ENCODE assay signal across 20 cellular contexts in the genomic region with DNA sequence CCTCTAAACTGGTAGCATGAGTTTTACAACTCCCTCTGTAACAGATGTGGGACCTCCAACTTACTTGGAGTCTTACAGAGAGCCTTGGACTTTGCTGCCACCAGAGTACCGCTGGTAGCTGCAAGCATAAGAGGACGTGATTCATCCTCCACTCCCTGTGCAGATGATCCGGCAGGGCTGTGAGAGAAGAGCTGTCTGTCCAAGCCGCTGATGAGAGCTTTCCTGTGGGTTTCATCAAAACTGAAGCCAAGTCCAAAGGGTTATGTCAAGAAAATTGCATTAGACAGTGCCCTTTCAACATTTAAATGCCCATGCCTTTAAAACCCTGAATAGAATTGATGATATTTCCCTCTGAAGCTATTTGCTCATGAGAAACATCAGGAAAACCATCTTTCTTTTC.
DNase-seq lines count a peak whose midpoint lies in the region; ATAC-seq and TF ChIP-seq lines count a peak whose summit lies in the region.
"Had no signal": no experiment of that assay in that cellular context is flagged by ENCODE, and none has a peak within 500 bp of the region (broad histone marks: within the 10 kb centered on the region; RNA-seq: fewer than 3 reads in every experiment).

No MANE protein-coding gene starts in this region.

- in situ Hi-C loops in GM23248 (cut with MboI): no loop called here
- in situ Hi-C loops in GM13976 (cut with MboI; ENCODE audit: low sequenced_read_pairs, unreplicated experiment): no loop called here

- peaks cover 38% of the 10 kb centered on the region for H3F3A ChIP-seq in GM23248 (ENCODE audit: insufficient read depth)
- H3F3A ChIP-seq in SK-N-SH (replicated peaks; ENCODE audit: insufficient read depth): peaks cover 37% of the 10 kb centered on the region

- TF ChIP-seq RAD21 in SK-N-SH (IDR thresholded peaks at IDR 0.05; ENCODE audit: low read length): no peak; the same call in 1 of the 2 replicates

- H3K4me1 ChIP-seq in GM23248 (ENCODE audit: insufficient read depth) (peaks cover 50% of the 10 kb centered on the region), SK-N-SH (ENCODE audit: control insufficient read depth in 1 of 2, insufficient read depth in 2 of 2, low read depth in 1 of 2, low read length in 1 of 2) (peaks cover 0 to 11% of the 10 kb centered on the region in 2 experiments; a peak in 3 of 4 replicates), body of pancreas (no peaks in the 10 kb centered on the region)
- H3K4me1 ChIP-seq: heart left ventricle had no signal

- no peaks in the 10 kb centered on the region for H3K36me3 ChIP-seq in GM23248 (ENCODE audit: low read depth)
- no peaks in the 10 kb centered on the region for H3K36me3 ChIP-seq in SK-N-SH (replicated peaks in 1 of 2; ENCODE audit: control insufficient read depth in 1 of 2, insufficient read depth in 2 of 2, low read length in 1 of 2)
- H3K36me3 ChIP-seq in body of pancreas (replicated peaks in 1 of 2; ENCODE audit: insufficient read depth in 1 of 2, low read depth in 2 of 2): no peaks in the 10 kb centered on the region
- H3K36me3 ChIP-seq: heart left ventricle had no signal

- H3K27me3 ChIP-seq in GM23248 (replicated peaks; ENCODE audit: insufficient read depth) (no peaks in the 10 kb centered on the region), SK-N-SH (ENCODE audit: insufficient read depth) (no peaks in the 10 kb centered on the region; the same call in 1 of the 2 replicates), body of pancreas (no peaks in the 10 kb centered on the region)

- DNase-seq in GM23248 (peak; percentile 73), SK-N-SH (no peak), fibroblast of gingiva (ENCODE audit: low read depth) (peak; percentile 69), skeletal muscle cell (ENCODE audit: low read depth) (peak; percentile 54), GM13976 (ENCODE audit: low spot score) (no peak), body of pancreas (no peak), MV-4-11 (lab: John Stamatoyannopoulos, UW) (no peak)
- DNase-seq: activated CD4-positive, CD25-positive, alpha-beta regulatory T cell; DMS53; heart left ventricle; kidney; midbrain; NCI-H1105 treated with DMSO at 0.1 percent for 48 hours; NCI-H2171; nucleus accumbens; stimulated activated CD4-positive, alpha-beta T cell treated with anti-CD3 and anti-CD28 coated beads, Interleukin-2, amount 100 ng/mL, for 48 hours had no signal

- no peak overlapping the region for H3K9ac ChIP-seq in GM23248
- H3K9ac ChIP-seq in SK-N-SH: no peak overlapping the region

- H2AFZ ChIP-seq in GM23248: 0 out of 2 replicates have a peak overlapping the region, but pooled peaks have one; percentile 28
- H2AFZ ChIP-seq in SK-N-SH (ENCODE audit: low read depth): no peak overlapping the region

- H3K9me3 ChIP-seq in GM23248 (ENCODE audit: low read depth) (no peaks in the 10 kb centered on the region), SK-N-SH (no peaks in the 10 kb centered on the region), body of pancreas (no peaks in the 10 kb centered on the region)
- H3K9me3 ChIP-seq: heart left ventricle had no signal

- H3K4me2 ChIP-seq in GM23248 (ENCODE audit: unreplicated experiment) (no peak overlapping the region), SK-N-SH (peak overlapping the region; percentile 23; the same call in 1 of the 2 replicates)

- POLR2A ChIA-PET in SK-N-SH (lab: Yijun Ruan, JAX): no interaction called here

- CTCF ChIA-PET in SK-N-SH (lab: Yijun Ruan, JAX): no interaction called here

- no peak overlapping the region for H3K4me3 ChIP-seq in GM23248
- H3K4me3 ChIP-seq in SK-N-SH (ENCODE audit: low read depth in 2 of 2, low read length in 1 of 2): peak overlapping the region in 1 of 2 experiments; percentile 17; a peak in 2 of 4 replicates
- no peak overlapping the region for H3K4me3 ChIP-seq in skeletal muscle cell (ENCODE audit: low read depth, low read length)
- no peak overlapping the region for H3K4me3 ChIP-seq in body of pancreas
- H3K4me3 ChIP-seq: heart left ventricle, K562 had no signal

- no peak for ATAC-seq in body of pancreas
- no peak for ATAC-seq in GM21381 (IDR thresholded peaks at IDR 0.05; ENCODE audit: unreplicated experiment)
- ATAC-seq: activated T-helper 17 cell treated with anti-CD3 and anti-CD28 coated beads, Interleukin-2, amount 50 U/mL, for 72 hours; heart left ventricle; K562; sciatic nerve had no signal

- peak; percentile 70 to 94 for TF ChIP-seq EP300 in SK-N-SH (IDR thresholded peaks at IDR 0.05; ENCODE audit: borderline replicate concordance in 1 of 2, low read depth in 1 of 2, low read length in 1 of 2)

- TF ChIP-seq CTCF in SK-N-SH (IDR thresholded peaks at IDR 0.05) (0 out of 2 replicates have a peak, but pooled peaks have one; percentile 10), GM13976 (IDR thresholded peaks at IDR 0.05; ENCODE audit: borderline replicate concordance, control extremely low read depth, extremely low read depth, insufficient read depth, missing control alignments) (no peak), body of pancreas (IDR thresholded peaks at IDR 0.05) (no peak)

- 38 to 54% methylated on average over 4 of the region's 4 CpGs for WGBS in GM23248 (ENCODE audit: low coverage in 1 of 2, low lambda C conversion rate in 2 of 2, missing lambda C conversion rate in 2 of 2), 2 experiments
- 2% methylated on average over 4 of the region's 4 CpGs for WGBS in SK-N-SH (ENCODE audit: low lambda C conversion rate)
- WGBS in body of pancreas, 2 donors: 78 to 79% methylated on average over 4 of the region's 4 CpGs

- no peak for TF ChIP-seq POLR2A in body of pancreas (IDR thresholded peaks at IDR 0.05)

- no peak overlapping the region for H3K27ac ChIP-seq in GM23248
- H3K27ac ChIP-seq in SK-N-SH (ENCODE audit: low read depth in 2 of 2, low read length in 1 of 2): peak overlapping the region; percentile 82 to 94; a peak in 3 of 4 replicates
- no peak overlapping the region for H3K27ac ChIP-seq in body of pancreas
- H3K27ac ChIP-seq: heart left ventricle had no signal

- intact Hi-C loops in body of pancreas (cut with DNase I): no loop called here

- H3K79me2 ChIP-seq in GM23248 (ENCODE audit: insufficient read depth) (no peaks in the 10 kb centered on the region), SK-N-SH (ENCODE audit: insufficient read depth) (no peaks in the 10 kb centered on the region)

- H4K20me1 ChIP-seq in GM23248 (ENCODE audit: insufficient read depth) (no peaks in the 10 kb centered on the region), SK-N-SH (ENCODE audit: insufficient read depth) (no peaks in the 10 kb centered on the region)

- H3K9me2 ChIP-seq in GM23248 (ENCODE audit: insufficient read depth) (no peaks in the 10 kb centered on the region), SK-N-SH (no peaks in the 10 kb centered on the region)

TF ChIP-seq in SK-N-SH, 30 proteins besides CTCF, POLR2A, EP300 and RAD21 (continues in another document):
- peak; percentile 82 for TF ChIP-seq NFIC (IDR thresholded peaks at IDR 0.05; ENCODE audit: borderline replicate concordance)
- TF ChIP-seq, protein P1, sequence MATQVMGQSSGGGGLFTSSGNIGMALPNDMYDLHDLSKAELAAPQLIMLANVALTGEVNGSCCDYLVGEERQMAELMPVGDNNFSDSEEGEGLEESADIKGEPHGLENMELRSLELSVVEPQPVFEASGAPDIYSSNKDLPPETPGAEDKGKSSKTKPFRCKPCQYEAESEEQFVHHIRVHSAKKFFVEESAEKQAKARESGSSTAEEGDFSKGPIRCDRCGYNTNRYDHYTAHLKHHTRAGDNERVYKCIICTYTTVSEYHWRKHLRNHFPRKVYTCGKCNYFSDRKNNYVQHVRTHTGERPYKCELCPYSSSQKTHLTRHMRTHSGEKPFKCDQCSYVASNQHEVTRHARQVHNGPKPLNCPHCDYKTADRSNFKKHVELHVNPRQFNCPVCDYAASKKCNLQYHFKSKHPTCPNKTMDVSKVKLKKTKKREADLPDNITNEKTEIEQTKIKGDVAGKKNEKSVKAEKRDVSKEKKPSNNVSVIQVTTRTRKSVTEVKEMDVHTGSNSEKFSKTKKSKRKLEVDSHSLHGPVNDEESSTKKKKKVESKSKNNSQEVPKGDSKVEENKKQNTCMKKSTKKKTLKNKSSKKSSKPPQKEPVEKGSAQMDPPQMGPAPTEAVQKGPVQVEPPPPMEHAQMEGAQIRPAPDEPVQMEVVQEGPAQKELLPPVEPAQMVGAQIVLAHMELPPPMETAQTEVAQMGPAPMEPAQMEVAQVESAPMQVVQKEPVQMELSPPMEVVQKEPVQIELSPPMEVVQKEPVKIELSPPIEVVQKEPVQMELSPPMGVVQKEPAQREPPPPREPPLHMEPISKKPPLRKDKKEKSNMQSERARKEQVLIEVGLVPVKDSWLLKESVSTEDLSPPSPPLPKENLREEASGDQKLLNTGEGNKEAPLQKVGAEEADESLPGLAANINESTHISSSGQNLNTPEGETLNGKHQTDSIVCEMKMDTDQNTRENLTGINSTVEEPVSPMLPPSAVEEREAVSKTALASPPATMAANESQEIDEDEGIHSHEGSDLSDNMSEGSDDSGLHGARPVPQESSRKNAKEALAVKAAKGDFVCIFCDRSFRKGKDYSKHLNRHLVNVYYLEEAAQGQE (IDR thresholded peaks at IDR 0.05; ENCODE audit: low read depth, low read length): 0 out of 2 replicates have a peak, but pooled peaks have one; percentile 14
- TF ChIP-seq EZH2phosphoT487 (IDR thresholded peaks at IDR 0.05; ENCODE audit: borderline replicate concordance, low read depth): no peak
- TF ChIP-seq FOSL2 (IDR thresholded peaks at IDR 0.05; ENCODE audit: borderline replicate concordance, low read depth): peak; percentile 74; the same call in 1 of the 2 replicates
- no peak for TF ChIP-seq CHD2 (IDR thresholded peaks at IDR 0.05; ENCODE audit: low read length, partially characterized antibody)
- TF ChIP-seq TEAD4 (IDR thresholded peaks at IDR 0.05; ENCODE audit: borderline replicate concordance, insufficient read depth): peak; percentile 59; the same call in 1 of the 2 replicates
- TF ChIP-seq MXI1 (IDR thresholded peaks at IDR 0.05; ENCODE audit: low read depth, low read length): no peak
- TF ChIP-seq TCF12 (IDR thresholded peaks at IDR 0.05): peak; percentile 98
- TF ChIP-seq RXRA (IDR thresholded peaks at IDR 0.05; ENCODE audit: borderline replicate concordance, low read depth): peak; percentile 59; the same call in 1 of the 2 replicates
- TF ChIP-seq, protein P2, sequence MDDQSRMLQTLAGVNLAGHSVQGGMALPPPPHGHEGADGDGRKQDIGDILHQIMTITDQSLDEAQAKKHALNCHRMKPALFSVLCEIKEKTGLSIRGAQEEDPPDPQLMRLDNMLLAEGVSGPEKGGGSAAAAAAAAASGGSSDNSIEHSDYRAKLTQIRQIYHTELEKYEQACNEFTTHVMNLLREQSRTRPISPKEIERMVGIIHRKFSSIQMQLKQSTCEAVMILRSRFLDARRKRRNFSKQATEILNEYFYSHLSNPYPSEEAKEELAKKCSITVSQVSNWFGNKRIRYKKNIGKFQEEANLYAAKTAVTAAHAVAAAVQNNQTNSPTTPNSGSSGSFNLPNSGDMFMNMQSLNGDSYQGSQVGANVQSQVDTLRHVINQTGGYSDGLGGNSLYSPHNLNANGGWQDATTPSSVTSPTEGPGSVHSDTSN (IDR thresholded peaks at IDR 0.05): peak; percentile 95

Comparison
In these comparisons a context has a peak if more than half of its experiments do, and no peak if none do; other contexts are left out.
1. DNase-seq: peak in GM23248 (single experiment), fibroblast of gingiva (single experiment) and skeletal muscle cell (single experiment); none in SK-N-SH (single experiment), GM13976 (single experiment), body of pancreas (0 of 4) and MV-4-11 (single experiment).
2. H3K27ac ChIP-seq: peak in SK-N-SH (2 of 2); none in GM23248 (single experiment) and body of pancreas (0 of 4).